Comparison of ENCODE assay signal across 10 cellular contexts in genomic region chr9:33350310-33350709, GRCh38. TPM values are rescaled to one million over a fixed set of nuclear protein-coding genes. Genes with fewer than 3 reads are reported as not detected.
A peak's percentile ranks its signal among the peaks of the same experiment; 100 is the strongest.
DNase-seq lines count a peak whose midpoint lies in the region; ATAC-seq and TF ChIP-seq lines count a peak whose summit lies in the region.
"Had no signal": no experiment of that assay in that cellular context is flagged by ENCODE, and none has a peak within 500 bp of the region (broad histone marks: within the 10 kb centered on the region; RNA-seq: fewer than 3 reads in every experiment).

No MANE protein-coding gene starts in this region.

- H3K27ac ChIP-seq in AG04450 (ENCODE audit: low read depth, low read length) (peak overlapping the region; percentile 84), esophagus muscularis mucosa (replicated peaks in 1 of 4) (peak overlapping the region; percentile 79 to 85 (median 82)), tibial nerve (peak overlapping the region in 2 of 4 donors; percentile 35 to 62)

- intact Hi-C loops in esophagus muscularis mucosa (cut with DNase I) = no loop called here

- ATAC-seq in HG03108 (IDR thresholded peaks at IDR 0.05; ENCODE audit: unreplicated experiment) = no peak

- CTCF ChIA-PET in AG04450 (lab: Charles Lee) = interaction anchor here (2.0 to 2.5 kb wide), 2 partner anchors 24 to 103 kb away, joined by 6 to 16 read pairs; no protein-coding TSS in a partner anchor

- no peak for TF ChIP-seq POLR2A in esophagus muscularis mucosa (IDR thresholded peaks at IDR 0.05; ENCODE audit: low read depth)
- TF ChIP-seq POLR2A in tibial nerve (IDR thresholded peaks at IDR 0.05) = no peak

- H3K27me3 ChIP-seq in AG04450 (ENCODE audit: control insufficient read depth, insufficient read depth, low read length) (no peaks in the 10 kb centered on the region), MG63 (no peaks in the 10 kb centered on the region), esophagus muscularis mucosa (no peaks in the 10 kb centered on the region), tibial nerve (no peaks in the 10 kb centered on the region)

- H3K36me3 ChIP-seq in MG63 = peaks cover 29% of the 10 kb centered on the region
- peaks cover 23 to 58% (median 41%) of the 10 kb centered on the region in 4 donors for H3K36me3 ChIP-seq in esophagus muscularis mucosa
- peaks cover 0 to 87% (median 7%) of the 10 kb centered on the region in 3 donors for H3K36me3 ChIP-seq in tibial nerve

- no peak for TF ChIP-seq CTCF in AG04450 (IDR thresholded peaks at IDR 0.05; ENCODE audit: low read depth, low read length)
- no peak for TF ChIP-seq CTCF in esophagus muscularis mucosa (IDR thresholded peaks at IDR 0.05)
- TF ChIP-seq CTCF in tibial nerve (IDR thresholded peaks at IDR 0.05) = no peak

- DNase-seq in AG04450 (ENCODE audit: low read depth, low spot score) (peak; percentile 80), MG63 (peak; percentile 46), esophagus muscularis mucosa (ENCODE audit: extremely low spot score) (no peak), myocyte (ENCODE audit: low read depth) (peak; percentile 63), superior temporal gyrus (ENCODE audit: extremely low spot score) (no peak), NCI-H1092 (lab: John Stamatoyannopoulos, UW) (no peak), tibial nerve (ENCODE audit: low spot score in 2 of 2) (no peak)
- DNase-seq: activated CD4-positive, alpha-beta T cell treated with anti-CD3 and anti-CD28 coated beads, Interleukin-2, amount 50 U/mL, for 1 hour; NCI-H524 treated with DMSO at 0.1 percent for 48 hours had no signal

- H3K4me3 ChIP-seq in AG04450 (ENCODE audit: low read depth, low read length) = no peak overlapping the region
- no peak overlapping the region for H3K4me3 ChIP-seq in MG63
- H3K4me3 ChIP-seq in esophagus muscularis mucosa = no peak overlapping the region
- no peak overlapping the region for H3K4me3 ChIP-seq in tibial nerve

- POLR2A ChIA-PET in AG04450 (lab: Yijun Ruan, JAX) = interaction anchor here (1.4 to 1.6 kb wide), 2 partner anchors 30 to 60 kb away, joined by 3 to 9 read pairs; partner anchors contain the start of gene NFX1

- TF ChIP-seq EP300 in esophagus muscularis mucosa (IDR thresholded peaks at IDR 0.05) (no peak), tibial nerve (IDR thresholded peaks at IDR 0.05) (no peak)

- peaks cover 25 to 55% (median 34%) of the 10 kb centered on the region in 4 donors for H3K4me1 ChIP-seq in esophagus muscularis mucosa
- H3K4me1 ChIP-seq in tibial nerve = peaks cover 0 to 5% (median 0%) of the 10 kb centered on the region in 4 donors

- H3K9me3 ChIP-seq in AG04450 (ENCODE audit: control insufficient read depth, insufficient read depth, low read length) (no peaks in the 10 kb centered on the region), MG63 (no peaks in the 10 kb centered on the region), esophagus muscularis mucosa (no peaks in the 10 kb centered on the region), tibial nerve (no peaks in the 10 kb centered on the region)

- 34% methylated on average over 2 of the region's 2 CpGs for WGBS in esophagus muscularis mucosa
- 56 to 80% methylated on average over 2 of the region's 2 CpGs for WGBS in tibial nerve, 2 donors

RNA-seq across cellular contexts. Expression of gene AQP7, which starts 52.1 kb away (rescaled TPM):
- 0.11 and 0.33 TPM in 2 replicates for polyA plus RNA-seq in AG04450 (2011; rRNA removed)
- not detected in 2 replicates for polyA minus RNA-seq in AG04450 (2011; rRNA and poly(A)+ RNA removed)
- not detected in 2 replicates for total RNA-seq in MG63 (2014; rRNA removed; shearing (Covaris generic); ENCODE audit: low replicate concordance)
- total RNA-seq in esophagus muscularis mucosa (1 to 10 TPM in 3 of 4 donors, under 1 TPM in 1; 0.33 to 1.8 (median 1.4) TPM), myocyte (0.10 and 0.48 TPM in 2 replicates), tibial nerve (10 to 100 TPM; 14.1 to 51.6 (median 31.0) TPM)
- 0.35 TPM for polyA plus RNA-seq in myocyte (2012)

RNA-seq across cellular contexts. Expression of gene NFX1, which starts 60.0 kb away (rescaled TPM):
- polyA plus RNA-seq in AG04450 (2011; rRNA removed) = 35.9 and 39.2 TPM in 2 replicates
- polyA minus RNA-seq in AG04450 (2011; rRNA and poly(A)+ RNA removed) = 65.9 and 79.1 TPM in 2 replicates
- total RNA-seq in MG63 (2014; rRNA removed; shearing (Covaris generic); ENCODE audit: low replicate concordance) = 13.9 and 14.6 TPM in 2 replicates
- 10 to 100 TPM; 32.1 to 49.4 (median 36.9) TPM for total RNA-seq in esophagus muscularis mucosa
- total RNA-seq in myocyte = 29.8 and 37.0 TPM in 2 replicates
- polyA plus RNA-seq in myocyte (2012) = 23.9 TPM
- 10 to 100 TPM; 35.2 to 45.9 (median 40.5) TPM for total RNA-seq in tibial nerve

Comparison
In these comparisons a context has a peak if more than half of its experiments do, and no peak if none do; other contexts are left out.
1. DNase-seq: peak in AG04450 (single experiment), MG63 (single experiment) and myocyte (single experiment); none in esophagus muscularis mucosa (single experiment), superior temporal gyrus (single experiment), NCI-H1092 (single experiment) and tibial nerve (0 of 2).
2. RNA of gene AQP7, which starts 52.1 kb away (total RNA-seq): 14.1 to 51.6 TPM in tibial nerve; 0.33 to 1.8 TPM in esophagus muscularis mucosa, 0.10 to 0.48 TPM in myocyte and not detected in MG63; every median in the first group is over 4 times any median in the second.